In genomic region chr16:15887283-15887682, GRCh38 we compare ENCODE assay signal across 9 cellular contexts. TPM values are rescaled to one million over a fixed set of nuclear protein-coding genes. Genes with fewer than 3 reads are reported as not detected.
DNase-seq lines count a peak whose midpoint lies in the region; ATAC-seq, FAIRE-seq and TF ChIP-seq lines count a peak whose summit lies in the region.
"Had no signal": no experiment of that assay in that cellular context is flagged by ENCODE, and none has a peak within 500 bp of the region (broad histone marks: within the 10 kb centered on the region; RNA-seq: fewer than 3 reads in every experiment).

No MANE protein-coding gene starts in this region.

- H3K36me3 Mint-ChIP-seq in neural crest cell (ENCODE audit: low read depth): no peaks in the 10 kb centered on the region

- H3K9me2 ChIP-seq in Loucy (replicated peaks; ENCODE audit: low read depth, low read length): no peaks in the 10 kb centered on the region

- H3K27me3 Mint-ChIP-seq in neural crest cell (ENCODE audit: low read depth): peaks cover 3% of the 10 kb centered on the region

- H3K4me1 ChIP-seq in BLaER1 treated with 17β-estradiol and CSF1 and Interleukin-3, amounts not matched to agents 10 nM and 100 nM: peaks cover 23 to 43% (median 35%) of the 10 kb centered on the region in 10 experiments
- H3K4me1 ChIP-seq in Loucy (ENCODE audit: insufficient read depth, low read length, poor library complexity, severe bottlenecking): peaks cover 18% of the 10 kb centered on the region
- peaks cover 7% of the 10 kb centered on the region for H3K4me1 ChIP-seq in ectodermal cell (ENCODE audit: control insufficient read depth, insufficient read depth, low read length)

- peaks cover 0 to 36% (median 12%) of the 10 kb centered on the region in 11 experiments; a peak in 10 of 22 replicates for H4K20me1 ChIP-seq in BLaER1 treated with 17β-estradiol and CSF1 and Interleukin-3, amounts not matched to agents 10 nM and 100 nM
- peaks cover 9% of the 10 kb centered on the region for H4K20me1 ChIP-seq in Loucy (ENCODE audit: insufficient read depth, low read length, poor library complexity, severe bottlenecking)

- H3K36me3 ChIP-seq in BLaER1 treated with 17β-estradiol and CSF1 and Interleukin-3, amounts not matched to agents 10 nM and 100 nM: peaks cover 18 to 43% (median 27%) of the 10 kb centered on the region in 11 experiments
- H3K36me3 ChIP-seq in Loucy (ENCODE audit: insufficient read depth, low read length): no peaks in the 10 kb centered on the region
- peaks cover 2% of the 10 kb centered on the region for H3K36me3 ChIP-seq in ectodermal cell (ENCODE audit: control insufficient read depth, insufficient read depth, low read length)

- no peaks in the 10 kb centered on the region for H3K9me3 Mint-ChIP-seq in neural crest cell

- H3K9me3 ChIP-seq in BLaER1 treated with 17β-estradiol and CSF1 and Interleukin-3, amounts not matched to agents 10 nM and 100 nM (replicated peaks in 1 of 11): no peaks in the 10 kb centered on the region
- no peaks in the 10 kb centered on the region for H3K9me3 ChIP-seq in Loucy (ENCODE audit: insufficient read depth, low read depth, low read length)
- H3K9me3 ChIP-seq in ectodermal cell (ENCODE audit: control insufficient read depth, low read length): no peaks in the 10 kb centered on the region

- in situ Hi-C loops in GM13976 (cut with MboI; ENCODE audit: low sequenced_read_pairs, unreplicated experiment): no loop called here

- ATAC-seq in HG02870 (IDR thresholded peaks at IDR 0.05; ENCODE audit: unreplicated experiment): no peak
- no peak for ATAC-seq in GM21737 (IDR thresholded peaks at IDR 0.05; ENCODE audit: unreplicated experiment)

- H3K9ac ChIP-seq in BLaER1 treated with 17β-estradiol and CSF1 and Interleukin-3, amounts not matched to agents 10 nM and 100 nM: peak overlapping the region in 9 of 11 experiments; percentile 84 to 96 (median 92); a peak in 15 of 22 replicates
- peak overlapping the region; percentile 99 for H3K9ac ChIP-seq in Loucy (ENCODE audit: low read depth, low read length, poor library complexity, severe bottlenecking)

- DNase-seq in neural crest cell (ENCODE audit: low read depth, low spot score) (no peak), D721Med (ENCODE audit: insufficient read length, low spot score) (no peak), GM13976 (ENCODE audit: low spot score) (no peak)

- no peak for FAIRE-seq in D721Med (lab: Jason Lieb, UNC)
- FAIRE-seq: GM12891 had no signal

- peak overlapping the region; percentile 84 to 98 (median 95) for H3K4me2 ChIP-seq in BLaER1 treated with 17β-estradiol and CSF1 and Interleukin-3, amounts not matched to agents 10 nM and 100 nM
- peak overlapping the region; percentile 87 for H3K4me2 ChIP-seq in Loucy (ENCODE audit: low read depth, low read length, poor library complexity, severe bottlenecking)

- H3F3A ChIP-seq in Loucy (ENCODE audit: low read depth): no peaks in the 10 kb centered on the region

- no peaks in the 10 kb centered on the region for H3K27me3 ChIP-seq in BLaER1 treated with 17β-estradiol and CSF1 and Interleukin-3, amounts not matched to agents 10 nM and 100 nM
- H3K27me3 ChIP-seq in Loucy (ENCODE audit: insufficient read depth, low read length, poor library complexity, severe bottlenecking) (no peaks in the 10 kb centered on the region), ectodermal cell (ENCODE audit: control insufficient read depth, insufficient read depth, low read length, poor library complexity, severe bottlenecking) (no peaks in the 10 kb centered on the region)

- peak overlapping the region; percentile 100 for H3K4me3 Mint-ChIP-seq in neural crest cell

- H2AFZ ChIP-seq in Loucy (ENCODE audit: low read length): no peak overlapping the region

- H3K27ac Mint-ChIP-seq in neural crest cell (ENCODE audit: unreplicated experiment): peak overlapping the region; percentile 93

- peaks cover 50% of the 10 kb centered on the region for H3K79me2 ChIP-seq in Loucy (ENCODE audit: insufficient read depth, low read length)

- TF ChIP-seq CTCF in Loucy (conservative IDR thresholded peaks at IDR 0.05; ENCODE audit: low read length) (no peak), neural crest cell (conservative IDR thresholded peaks at IDR 0.05) (no peak), D721Med (IDR thresholded peaks at IDR 0.05; ENCODE audit: insufficient read depth, missing control alignments) (no peak), GM13976 (IDR thresholded peaks at IDR 0.05; ENCODE audit: borderline replicate concordance, control extremely low read depth, extremely low read depth, insufficient read depth, missing control alignments) (no peak)

- peak overlapping the region in 4 of 11 experiments; percentile 90 to 98 (median 96); a peak in 6 of 22 replicates for H3K27ac ChIP-seq in BLaER1 treated with 17β-estradiol and CSF1 and Interleukin-3, amounts not matched to agents 10 nM and 100 nM
- no peak overlapping the region for H3K27ac ChIP-seq in ectodermal cell (ENCODE audit: insufficient read depth, low read depth, low read length, poor library complexity, severe bottlenecking)

- peak overlapping the region; percentile 69 to 95 (median 83) for H3K4me3 ChIP-seq in BLaER1 treated with 17β-estradiol and CSF1 and Interleukin-3, amounts not matched to agents 10 nM and 100 nM
- H3K4me3 ChIP-seq in Loucy (ENCODE audit: low read length, poor library complexity, severe bottlenecking) (peak overlapping the region; percentile 98), ectodermal cell (ENCODE audit: insufficient read depth, low read depth, low read length) (peak overlapping the region; percentile 73)

- H3K4me1 Mint-ChIP-seq in neural crest cell: peaks cover 29% of the 10 kb centered on the region

- 89 to 95% methylated on average over 4 of the region's 4 CpGs for WGBS in ectodermal cell, 2 experiments

RNA-seq across cellular contexts. Expression of gene CEP20, which starts 1.1 kb away (rescaled TPM):
- 40.8 TPM for polyA plus RNA-seq in ectodermal cell (2013, experiment 1 of 4)
- 31.4 TPM for polyA plus RNA-seq in ectodermal cell (2013, experiment 2 of 4)
- polyA plus RNA-seq in ectodermal cell (2013, experiment 3 of 4): 30.5 TPM
- 28.4 TPM for polyA plus RNA-seq in ectodermal cell (2013, experiment 4 of 4)
- 30.6 and 33.0 TPM in 2 replicates for total RNA-seq in neural crest cell

RNA-seq across cellular contexts. Expression of gene MYH11, which starts 30.5 kb away (rescaled TPM):
- 2.0 TPM for polyA plus RNA-seq in ectodermal cell (2013, experiment 1 of 4)
- polyA plus RNA-seq in ectodermal cell (2013, experiment 2 of 4): 1.2 TPM
- 0.80 TPM for polyA plus RNA-seq in ectodermal cell (2013, experiment 3 of 4)
- polyA plus RNA-seq in ectodermal cell (2013, experiment 4 of 4): 0.97 TPM
- total RNA-seq in neural crest cell: 0.05 and 0.09 TPM in 2 replicates
